In genomic region chr20:48644286-48644828, GRCh38 we compare ENCODE assay signal across 1 cellular context.
TF ChIP-seq lines count a peak whose summit lies in the region.

No MANE protein-coding gene starts in this region.

TF ChIP-seq in WTC11, 78 proteins besides CTCF, POLR2A, EP300 and RAD21 (continued from another document):
- TF ChIP-seq ZNF425 (CRISPR knock-in tag; conservative IDR thresholded peaks at IDR 0.05) (no peak), E2F1 (CRISPR knock-in tag; IDR thresholded peaks at IDR 0.05) (no peak)
